ENCODE assay signal across 8 cellular contexts in genomic region chr1:37255111-37255795, GRCh38.
DNase-seq lines count a peak whose midpoint lies in the region; ATAC-seq and TF ChIP-seq lines count a peak whose summit lies in the region.

No MANE protein-coding gene starts in this region.

- H3K9me3 ChIP-seq in RWPE2 (ENCODE audit: severe bottlenecking): no peaks in the 10 kb centered on the region
- H3K9me3 ChIP-seq in hepatocyte (ENCODE audit: low read depth): no peaks in the 10 kb centered on the region

- H3K4me3 ChIP-seq in RWPE2 (ENCODE audit: severe bottlenecking) (no peak overlapping the region), hepatocyte (no peak overlapping the region)

- no peak overlapping the region for H3K27ac ChIP-seq in RWPE2 (ENCODE audit: poor library complexity, severe bottlenecking)
- no peak overlapping the region for H3K27ac ChIP-seq in hepatocyte

- H3K4me1 ChIP-seq in RWPE2 (ENCODE audit: insufficient read depth, poor library complexity, severe bottlenecking): no peaks in the 10 kb centered on the region
- H3K4me1 ChIP-seq in hepatocyte (ENCODE audit: insufficient read depth): no peaks in the 10 kb centered on the region

- peak; percentile 20 for DNase-seq in stimulated activated naive CD8-positive, alpha-beta T cell treated with anti-CD3 and anti-CD28 coated beads, Interleukin-15, Interleukin-2, amounts not matched to agents 100 U/mL and 50 U/mL, for 24 hours
- DNase-seq in stimulated activated naive CD8-positive, alpha-beta T cell treated with anti-CD3 and anti-CD28 coated beads, Interleukin-15, amount 100 ng/mL, for 72 hours: no peak
- no peak for DNase-seq in RWPE2 (ENCODE audit: low spot score)
- DNase-seq in hepatocyte (ENCODE audit: low spot score): peak; percentile 58
- no peak for DNase-seq in amniotic stem cell (lab: John Stamatoyannopoulos, UW)
- DNase-seq in HFFc6: no peak

- H3K27me3 ChIP-seq in RWPE2 (ENCODE audit: insufficient read depth, poor library complexity, severe bottlenecking) (peaks cover 4% of the 10 kb centered on the region), hepatocyte (peaks cover 8% of the 10 kb centered on the region)

- no peak overlapping the region for H3K27ac Mint-ChIP-seq in stimulated activated naive CD8-positive, alpha-beta T cell treated with anti-CD3 and anti-CD28 coated beads, Interleukin-15, amount 100 ng/mL, for 72 hours
- H3K27ac Mint-ChIP-seq in HFFc6: no peak overlapping the region

- H3K4me2 ChIP-seq in hepatocyte: no peak overlapping the region

- no peaks in the 10 kb centered on the region; the same call in 1 of the 2 replicates for H3K36me3 Mint-ChIP-seq in HFFc6 (ENCODE audit: low read depth)

- H3K9me2 ChIP-seq in hepatocyte (replicated peaks; ENCODE audit: insufficient read depth): no peaks in the 10 kb centered on the region

- no peaks in the 10 kb centered on the region for H3K4me1 Mint-ChIP-seq in stimulated activated naive CD8-positive, alpha-beta T cell treated with anti-CD3 and anti-CD28 coated beads, Interleukin-15, amount 100 ng/mL, for 72 hours
- no peaks in the 10 kb centered on the region for H3K4me1 Mint-ChIP-seq in HFFc6 (ENCODE audit: low read depth)

- H2AFZ ChIP-seq in hepatocyte: no peak overlapping the region

- H3K27me3 Mint-ChIP-seq in stimulated activated naive CD8-positive, alpha-beta T cell treated with anti-CD3 and anti-CD28 coated beads, Interleukin-15, amount 100 ng/mL, for 72 hours: peaks cover 65% of the 10 kb centered on the region
- peaks cover 6% of the 10 kb centered on the region for H3K27me3 Mint-ChIP-seq in HFFc6 (ENCODE audit: insufficient read depth)

- no peak for TF ChIP-seq CTCF in RWPE2 (IDR thresholded peaks at IDR 0.05; ENCODE audit: poor library complexity, severe bottlenecking)
- no peak for TF ChIP-seq CTCF in hepatocyte (IDR thresholded peaks at IDR 0.05; ENCODE audit: poor library complexity)
- TF ChIP-seq CTCF in HFFc6 (IDR thresholded peaks at IDR 0.05): no peak

- no peaks in the 10 kb centered on the region for H4K20me1 ChIP-seq in hepatocyte (ENCODE audit: insufficient read depth, poor library complexity, severe bottlenecking)

- H3K36me3 ChIP-seq in RWPE2 (ENCODE audit: low read depth) (no peaks in the 10 kb centered on the region), hepatocyte (replicated peaks; ENCODE audit: insufficient read depth, low read depth) (no peaks in the 10 kb centered on the region)

- no peaks in the 10 kb centered on the region for H3K79me2 ChIP-seq in hepatocyte

- H3K9me3 Mint-ChIP-seq in stimulated activated naive CD8-positive, alpha-beta T cell treated with anti-CD3 and anti-CD28 coated beads, Interleukin-15, amount 100 ng/mL, for 72 hours: peaks cover 5 to 10% of the 10 kb centered on the region in 2 donors
- peaks cover 51% of the 10 kb centered on the region for H3K9me3 Mint-ChIP-seq in HFFc6

- WGBS in hepatocyte (ENCODE audit: low lambda C conversion rate, missing lambda C conversion rate): 37% methylated on average over 24 of the region's 24 CpGs

- ATAC-seq in stimulated activated naive CD8-positive, alpha-beta T cell treated with anti-CD3 and anti-CD28 coated beads, Interleukin-15, Interleukin-2, amounts not matched to agents 100 U/mL and 50 U/mL, for 24 hours: no peak
- ATAC-seq in stimulated activated naive CD8-positive, alpha-beta T cell treated with anti-CD3 and anti-CD28 coated beads, Interleukin-15, amount 100 ng/mL, for 72 hours: no peak
- peak; percentile 61; the same call in 2 of the 3 replicates for ATAC-seq in RWPE2 (ENCODE audit: low read depth)
- ATAC-seq in HG03439 (IDR thresholded peaks at IDR 0.05; ENCODE audit: unreplicated experiment): no peak
- ATAC-seq in GM18502 (IDR thresholded peaks at IDR 0.05; ENCODE audit: poor library complexity, unreplicated experiment): no peak

- no peak overlapping the region for H3K4me3 Mint-ChIP-seq in stimulated activated naive CD8-positive, alpha-beta T cell treated with anti-CD3 and anti-CD28 coated beads, Interleukin-15, amount 100 ng/mL, for 72 hours
- H3K4me3 Mint-ChIP-seq in HFFc6: no peak overlapping the region

Comparison
In these comparisons a context has a peak if more than half of its experiments do, and no peak if none do; other contexts are left out.
1. DNase-seq: peak in stimulated activated naive CD8-positive, alpha-beta T cell treated with anti-CD3 and anti-CD28 coated beads, Interleukin-15, Interleukin-2, amounts not matched to agents 100 U/mL and 50 U/mL, for 24 hours (single experiment) and hepatocyte (single experiment); none in stimulated activated naive CD8-positive, alpha-beta T cell treated with anti-CD3 and anti-CD28 coated beads, Interleukin-15, amount 100 ng/mL, for 72 hours (0 of 2), RWPE2 (single experiment), amniotic stem cell (single experiment) and HFFc6 (single experiment).